10 cellular contexts compared by ENCODE assay signal in the genomic region with DNA sequence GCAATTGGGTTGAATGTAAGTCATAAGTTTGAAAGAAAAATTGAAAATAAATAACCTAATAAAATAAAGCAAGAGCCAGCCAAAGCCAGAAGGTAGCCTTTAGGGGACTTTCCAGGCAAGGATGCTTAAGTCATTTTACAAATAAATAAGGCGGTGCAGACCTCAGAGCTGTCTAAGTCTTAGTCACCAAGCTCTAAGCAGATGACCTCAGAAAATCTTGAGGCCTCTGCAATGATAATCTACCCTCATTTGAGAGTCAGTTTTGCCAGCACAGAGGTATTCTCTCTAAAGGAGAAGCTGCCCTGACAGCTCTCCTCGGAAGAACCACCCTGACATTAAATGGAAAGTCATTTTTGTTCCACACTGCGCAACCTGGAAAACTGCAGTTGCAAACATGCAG.
DNase-seq lines count a peak whose midpoint lies in the region; ATAC-seq, FAIRE-seq and TF ChIP-seq lines count a peak whose summit lies in the region.
"Had no signal": no experiment of that assay in that cellular context is flagged by ENCODE, and none has a peak within 500 bp of the region (broad histone marks: within the 10 kb centered on the region; RNA-seq: fewer than 3 reads in every experiment).

No MANE protein-coding gene starts in this region.

- H3K36me3 ChIP-seq in transverse colon (no peaks in the 10 kb centered on the region), tibial nerve (peaks cover 0 to 26% (median 0%) of the 10 kb centered on the region in 3 donors)

- no peak for FAIRE-seq in RCC 7860 (lab: Jason Lieb, UNC)
- FAIRE-seq: colon had no signal

- H3K4me3 ChIP-seq in transverse colon (no peak overlapping the region), tibial nerve (no peak overlapping the region)

- TF ChIP-seq POLR2A in transverse colon (IDR thresholded peaks at IDR 0.05) (no peak), tibial nerve (IDR thresholded peaks at IDR 0.05) (no peak)

- no peak overlapping the region for H3K27ac ChIP-seq in transverse colon
- H3K27ac ChIP-seq in tibial nerve = no peak overlapping the region
- H3K27ac ChIP-seq: 22Rv1 had no signal

- 46 to 64% methylated on average over 2 to 3 of the region's 3 CpGs for WGBS in transverse colon (ENCODE audit: low coverage in 1 of 2), 2 donors
- 70 to 77% methylated on average over 3 of the region's 3 CpGs for WGBS in tibial nerve, 2 donors

- intact Hi-C loops in natural killer cell (cut with micrococcal nuclease) = no loop called here
- intact Hi-C loops in transverse colon (cut with DNase I; ENCODE audit: low total_unique reads) = no loop called here

- H3K9me3 ChIP-seq in transverse colon = no peaks in the 10 kb centered on the region
- no peaks in the 10 kb centered on the region for H3K9me3 ChIP-seq in tibial nerve

- peaks cover 67 to 76% of the 10 kb centered on the region in 2 donors for H3K4me1 Mint-ChIP-seq in natural killer cell

- no peaks in the 10 kb centered on the region for H3K9me3 Mint-ChIP-seq in natural killer cell

- in situ Hi-C loops in transverse colon (cut with MboI; ENCODE audit: low pct_ligation_motif_present in 1 of 4, low pct_unique_long_range_greater_than_20kb in 1 of 4, low sequenced_read_pairs in 3 of 4) = no loop called here

- TF ChIP-seq CTCF in natural killer cell (IDR thresholded peaks at IDR 0.05) (no peak), transverse colon (IDR thresholded peaks at IDR 0.05) (no peak), tibial nerve (IDR thresholded peaks at IDR 0.05) (no peak)

- peak overlapping the region; percentile 28 for H3K4me3 Mint-ChIP-seq in natural killer cell

- peak; percentile 85 to 86 for ATAC-seq in activated CD4-positive, CD25-positive, alpha-beta regulatory T cell treated with anti-CD3 and anti-CD28 coated beads, Interleukin-2, amount 50 U/mL, for 24 hours
- ATAC-seq in HG02571 (IDR thresholded peaks at IDR 0.05; ENCODE audit: unreplicated experiment) = peak; percentile 46
- peak; percentile 62 to 79 (median 68) for ATAC-seq in natural killer cell

- no peaks in the 10 kb centered on the region for H3K36me3 Mint-ChIP-seq in natural killer cell

- H3K27ac Mint-ChIP-seq in natural killer cell = peak overlapping the region; percentile 85 to 86

- H3K4me1 ChIP-seq in transverse colon = peaks cover 0 to 2% (median 0%) of the 10 kb centered on the region in 4 donors
- peaks cover 0 to 27% (median 14%) of the 10 kb centered on the region in 4 donors for H3K4me1 ChIP-seq in tibial nerve

- TF ChIP-seq EP300 in transverse colon (IDR thresholded peaks at IDR 0.05; ENCODE audit: low read depth) = no peak
- no peak for TF ChIP-seq EP300 in tibial nerve (IDR thresholded peaks at IDR 0.05)

- H3K27me3 ChIP-seq in transverse colon (no peaks in the 10 kb centered on the region), tibial nerve (no peaks in the 10 kb centered on the region)

- no peak for DNase-seq in activated CD4-positive, CD25-positive, alpha-beta regulatory T cell (lab: John Stamatoyannopoulos, UW)
- peak; percentile 48 for DNase-seq in RCC 7860 (ENCODE audit: low spot score)
- no peak for DNase-seq in natural killer cell
- DNase-seq in transverse colon = no peak
- DNase-seq in COLO668 (lab: John Stamatoyannopoulos, UW; ENCODE audit: unreplicated experiment) = no peak
- DNase-seq in tibial nerve (ENCODE audit: low spot score in 2 of 2) = no peak

- H3K27me3 Mint-ChIP-seq in natural killer cell (ENCODE audit: low read depth in 2 of 2) = no peaks in the 10 kb centered on the region
